1 cellular context compared by ENCODE assay signal in the genomic region with DNA sequence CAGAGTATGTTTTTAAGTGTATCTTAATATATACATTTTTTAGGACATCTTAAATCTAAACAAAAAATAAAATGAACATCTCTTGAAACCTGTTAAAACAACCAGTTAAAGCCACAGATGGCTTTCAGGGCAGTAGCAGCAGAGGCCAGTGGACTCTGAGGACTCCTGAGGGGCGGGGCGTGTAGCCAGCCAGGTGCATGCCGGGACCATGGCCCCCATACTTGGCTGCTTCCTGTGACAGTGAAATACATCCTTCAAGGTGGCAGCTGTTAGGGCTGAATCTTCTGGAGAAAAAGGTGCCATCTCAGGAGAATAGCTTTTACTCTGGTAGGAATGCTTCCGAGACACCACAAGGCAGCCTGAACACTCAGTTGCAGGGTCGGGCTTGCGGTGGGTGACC.
TF ChIP-seq lines count a peak whose summit lies in the region.

No MANE protein-coding gene starts in this region.

TF ChIP-seq in HepG2, 621 proteins besides CTCF, POLR2A, EP300 and RAD21 (continued from another document):
- TF ChIP-seq, protein P1, sequence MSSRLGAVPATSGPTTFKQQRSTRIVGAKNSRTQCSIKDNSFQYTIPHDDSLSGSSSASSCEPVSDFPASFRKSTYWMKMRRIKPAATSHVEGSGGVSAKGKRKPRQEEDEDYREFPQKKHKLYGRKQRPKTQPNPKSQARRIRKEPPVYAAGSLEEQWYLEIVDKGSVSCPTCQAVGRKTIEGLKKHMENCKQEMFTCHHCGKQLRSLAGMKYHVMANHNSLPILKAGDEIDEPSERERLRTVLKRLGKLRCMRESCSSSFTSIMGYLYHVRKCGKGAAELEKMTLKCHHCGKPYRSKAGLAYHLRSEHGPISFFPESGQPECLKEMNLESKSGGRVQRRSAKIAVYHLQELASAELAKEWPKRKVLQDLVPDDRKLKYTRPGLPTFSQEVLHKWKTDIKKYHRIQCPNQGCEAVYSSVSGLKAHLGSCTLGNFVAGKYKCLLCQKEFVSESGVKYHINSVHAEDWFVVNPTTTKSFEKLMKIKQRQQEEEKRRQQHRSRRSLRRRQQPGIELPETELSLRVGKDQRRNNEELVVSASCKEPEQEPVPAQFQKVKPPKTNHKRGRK (CRISPR knock-in tag; IDR thresholded peaks at IDR 0.05): no peak
- no peak for TF ChIP-seq ZNF354B (CRISPR knock-in tag; IDR thresholded peaks at IDR 0.05)
- TF ChIP-seq PATZ1 (CRISPR knock-in tag; IDR thresholded peaks at IDR 0.05): no peak
- no peak for TF ChIP-seq SOX6 (IDR thresholded peaks at IDR 0.05)
- TF ChIP-seq SOX6 (CRISPR knock-in tag; IDR thresholded peaks at IDR 0.05): no peak
- no peak for TF ChIP-seq ZFX (CRISPR knock-in tag; IDR thresholded peaks at IDR 0.05; ENCODE audit: low read depth)
- no peak for TF ChIP-seq AGO2 (optimal IDR thresholded peaks at IDR 0.05; ENCODE audit: low read depth, low read length)
- TF ChIP-seq IRF1 (CRISPR knock-in tag; IDR thresholded peaks at IDR 0.05; ENCODE audit: low read depth): no peak
- no peak for TF ChIP-seq ZBTB2 (CRISPR knock-in tag; IDR thresholded peaks at IDR 0.05; ENCODE audit: low read depth)
- TF ChIP-seq NFIB (CRISPR knock-in tag; IDR thresholded peaks at IDR 0.05; ENCODE audit: borderline replicate concordance): no peak
- no peak for TF ChIP-seq PAX8 (CRISPR knock-in tag; IDR thresholded peaks at IDR 0.05; ENCODE audit: borderline replicate concordance)
- no peak for TF ChIP-seq SPEN (CRISPR knock-in tag; IDR thresholded peaks at IDR 0.05; ENCODE audit: low read depth)
- TF ChIP-seq FIP1L1 (IDR thresholded peaks at IDR 0.05; ENCODE audit: borderline replicate concordance, insufficient read depth, low read depth, low read length): no peak
- TF ChIP-seq ZNF737 (CRISPR knock-in tag; IDR thresholded peaks at IDR 0.05; ENCODE audit: borderline replicate concordance): no peak
- no peak for TF ChIP-seq SOX13 (IDR thresholded peaks at IDR 0.05)
- TF ChIP-seq SOX13 (CRISPR knock-in tag; conservative IDR thresholded peaks at IDR 0.05 in 1 of 2, IDR thresholded peaks at IDR 0.05 in 1 of 2): no peak
- TF ChIP-seq ZNF121 (CRISPR knock-in tag; IDR thresholded peaks at IDR 0.05): no peak
